1 cellular context compared by ENCODE assay signal in the genomic region with DNA sequence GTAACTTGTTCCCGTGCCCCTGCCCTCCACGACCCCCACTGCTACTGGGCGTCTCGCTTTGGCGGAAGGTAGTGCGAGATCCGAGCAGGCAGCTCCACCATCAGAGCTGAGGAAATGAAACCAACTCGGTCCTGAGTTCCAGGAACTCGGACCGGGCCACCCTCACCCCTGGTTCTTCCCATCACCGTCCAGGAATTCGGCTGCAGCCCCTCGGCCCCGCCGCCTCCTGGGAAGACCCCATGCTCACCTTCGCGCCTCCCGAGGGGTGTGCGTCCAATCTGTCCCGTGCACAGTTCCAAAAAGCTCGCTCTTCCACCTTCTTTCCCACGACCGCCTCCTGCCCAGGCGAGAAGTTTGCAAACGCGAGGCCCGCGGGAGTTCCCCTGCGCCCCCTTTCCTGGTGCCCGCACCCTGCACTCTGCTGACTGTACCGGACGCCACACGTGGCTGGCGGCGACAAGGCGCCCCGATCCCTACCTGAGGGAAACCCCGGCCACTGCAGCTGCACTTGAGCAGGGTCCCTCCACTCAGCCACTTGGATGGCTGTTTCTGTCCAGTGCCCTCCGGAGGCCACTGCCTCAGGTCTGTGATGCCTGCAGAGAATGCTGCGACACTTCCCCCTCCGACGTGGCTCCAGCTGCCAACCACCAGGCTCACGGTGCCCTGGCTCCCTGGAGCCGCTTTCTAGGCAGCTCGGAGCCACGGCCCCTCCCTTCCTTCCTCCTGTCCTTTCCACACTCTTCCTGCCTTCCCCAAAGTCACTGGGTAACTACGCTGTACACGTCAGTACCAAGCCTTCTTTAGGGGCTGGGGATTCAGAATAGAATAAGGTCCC.
TF ChIP-seq lines count a peak whose summit lies in the region.

A gene (minus strand): TSS at position 657 of the 835 bp plus-strand sequence. CDS start 5,105 bp downstream, outside the sequence.

TF ChIP-seq in GM23338, 12 proteins besides CTCF, POLR2A, EP300 and RAD21 (continued from another document):
- TF ChIP-seq, protein P1, sequence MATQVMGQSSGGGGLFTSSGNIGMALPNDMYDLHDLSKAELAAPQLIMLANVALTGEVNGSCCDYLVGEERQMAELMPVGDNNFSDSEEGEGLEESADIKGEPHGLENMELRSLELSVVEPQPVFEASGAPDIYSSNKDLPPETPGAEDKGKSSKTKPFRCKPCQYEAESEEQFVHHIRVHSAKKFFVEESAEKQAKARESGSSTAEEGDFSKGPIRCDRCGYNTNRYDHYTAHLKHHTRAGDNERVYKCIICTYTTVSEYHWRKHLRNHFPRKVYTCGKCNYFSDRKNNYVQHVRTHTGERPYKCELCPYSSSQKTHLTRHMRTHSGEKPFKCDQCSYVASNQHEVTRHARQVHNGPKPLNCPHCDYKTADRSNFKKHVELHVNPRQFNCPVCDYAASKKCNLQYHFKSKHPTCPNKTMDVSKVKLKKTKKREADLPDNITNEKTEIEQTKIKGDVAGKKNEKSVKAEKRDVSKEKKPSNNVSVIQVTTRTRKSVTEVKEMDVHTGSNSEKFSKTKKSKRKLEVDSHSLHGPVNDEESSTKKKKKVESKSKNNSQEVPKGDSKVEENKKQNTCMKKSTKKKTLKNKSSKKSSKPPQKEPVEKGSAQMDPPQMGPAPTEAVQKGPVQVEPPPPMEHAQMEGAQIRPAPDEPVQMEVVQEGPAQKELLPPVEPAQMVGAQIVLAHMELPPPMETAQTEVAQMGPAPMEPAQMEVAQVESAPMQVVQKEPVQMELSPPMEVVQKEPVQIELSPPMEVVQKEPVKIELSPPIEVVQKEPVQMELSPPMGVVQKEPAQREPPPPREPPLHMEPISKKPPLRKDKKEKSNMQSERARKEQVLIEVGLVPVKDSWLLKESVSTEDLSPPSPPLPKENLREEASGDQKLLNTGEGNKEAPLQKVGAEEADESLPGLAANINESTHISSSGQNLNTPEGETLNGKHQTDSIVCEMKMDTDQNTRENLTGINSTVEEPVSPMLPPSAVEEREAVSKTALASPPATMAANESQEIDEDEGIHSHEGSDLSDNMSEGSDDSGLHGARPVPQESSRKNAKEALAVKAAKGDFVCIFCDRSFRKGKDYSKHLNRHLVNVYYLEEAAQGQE (IDR thresholded peaks at IDR 0.05; ENCODE audit: unreplicated experiment): no peak
